ENCODE assay signal across 18 cellular contexts in the genomic region with DNA sequence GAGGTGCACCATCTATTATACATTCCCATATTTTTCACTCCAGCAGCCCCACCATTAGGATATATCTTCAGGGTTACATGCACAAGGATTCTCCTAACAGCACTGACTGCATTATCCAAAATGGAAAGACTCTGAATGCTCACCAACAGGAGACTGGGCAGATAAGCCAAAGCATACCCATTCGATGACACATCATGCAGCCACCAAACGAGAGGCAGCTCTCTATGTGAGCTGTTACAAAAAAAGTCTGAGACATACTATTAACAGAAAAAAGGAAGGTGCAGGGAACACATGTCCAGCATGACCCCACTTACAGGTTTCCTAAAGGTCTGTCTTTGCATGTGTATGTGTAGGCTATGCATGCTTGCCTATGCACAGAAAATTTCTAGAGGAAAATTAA. TPM values are rescaled to one million over a fixed set of nuclear protein-coding genes. Genes with fewer than 3 reads are reported as not detected.
"Had no signal": no experiment of that assay in that cellular context is flagged by ENCODE, and none has a peak within 500 bp of the region (broad histone marks: within the 10 kb centered on the region; RNA-seq: fewer than 3 reads in every experiment).

No MANE protein-coding gene starts in this region.

- H3K4me1 Mint-ChIP-seq: activated CD8-positive, alpha-beta memory T cell treated with anti-CD3 and anti-CD28 coated beads, Interleukin-2, amount 10 ng/mL, durations not matched to agents 7 days and 5 days; brain; central memory CD8-positive, alpha-beta T cell had no signal

- H3K27ac ChIP-seq: pancreas, VCaP had no signal

- H3K4me3 ChIP-seq: left lung, pancreas had no signal

- H3K27me3 Mint-ChIP-seq: activated CD4-positive, alpha-beta memory T cell treated with anti-CD3 and anti-CD28 coated beads for 36 hours; activated CD8-positive, alpha-beta memory T cell treated with anti-CD3 and anti-CD28 coated beads, Interleukin-2, amount 10 ng/mL, durations not matched to agents 7 days and 5 days; activated naive CD4-positive, alpha-beta T cell treated with anti-CD3 and anti-CD28 coated beads, Interleukin-2, amount 10 ng/mL, durations not matched to agents 7 days and 5 days; activated T-cell treated with anti-CD3 and anti-CD28 coated beads, Interleukin-2, amount 50 U/mL, for 24 hours; brain; central memory CD8-positive, alpha-beta T cell; naive B cell had no signal

- FAIRE-seq: kidney, pancreas had no signal

- H3K4me3 Mint-ChIP-seq: activated CD4-positive, alpha-beta memory T cell treated with anti-CD3 and anti-CD28 coated beads for 36 hours; activated CD8-positive, alpha-beta memory T cell treated with anti-CD3 and anti-CD28 coated beads, Interleukin-2, amount 10 ng/mL, durations not matched to agents 7 days and 5 days; activated naive CD4-positive, alpha-beta T cell treated with anti-CD3 and anti-CD28 coated beads, Interleukin-2, amount 10 ng/mL, durations not matched to agents 7 days and 5 days; activated T-cell treated with anti-CD3 and anti-CD28 coated beads, Interleukin-2, amount 50 U/mL, for 24 hours; brain; central memory CD8-positive, alpha-beta T cell; naive B cell had no signal

- H3K27me3 ChIP-seq: left lung, pancreas had no signal

- DNase-seq: activated CD4-positive, alpha-beta memory T cell treated with anti-CD3 and anti-CD28 coated beads for 36 hours; activated CD8-positive, alpha-beta memory T cell treated with anti-CD3 and anti-CD28 coated beads, Interleukin-2, amount 10 ng/mL, durations not matched to agents 7 days and 5 days; activated naive CD4-positive, alpha-beta T cell treated with anti-CD3 and anti-CD28 coated beads, Interleukin-2, amount 10 ng/mL, durations not matched to agents 7 days and 5 days; activated T-cell treated with anti-CD3 and anti-CD28 coated beads, Interleukin-2, amount 50 U/mL, for 24 hours; effector memory CD4-positive, alpha-beta T cell; hippocampal formation; kidney; mammary epithelial cell; naive B cell; pancreas; stimulated activated CD4-positive, alpha-beta T cell treated with anti-CD3 and anti-CD28 coated beads, Interleukin-2, amount 100 ng/mL, for 24 hours; T-helper 1 cell had no signal

- ATAC-seq: activated CD8-positive, alpha-beta memory T cell treated with anti-CD3 and anti-CD28 coated beads, Interleukin-2, amount 10 ng/mL, durations not matched to agents 7 days and 5 days; pancreas; sciatic nerve had no signal

- H3K9me3 Mint-ChIP-seq: activated CD4-positive, alpha-beta memory T cell treated with anti-CD3 and anti-CD28 coated beads for 36 hours; activated naive CD4-positive, alpha-beta T cell treated with anti-CD3 and anti-CD28 coated beads, Interleukin-2, amount 10 ng/mL, durations not matched to agents 7 days and 5 days; activated T-cell treated with anti-CD3 and anti-CD28 coated beads, Interleukin-2, amount 50 U/mL, for 24 hours; brain; central memory CD8-positive, alpha-beta T cell; naive B cell had no signal

- H3K9me3 ChIP-seq: left lung, pancreas had no signal

- H3K27ac Mint-ChIP-seq: activated CD4-positive, alpha-beta memory T cell treated with anti-CD3 and anti-CD28 coated beads for 36 hours; activated CD8-positive, alpha-beta memory T cell treated with anti-CD3 and anti-CD28 coated beads, Interleukin-2, amount 10 ng/mL, durations not matched to agents 7 days and 5 days; activated naive CD4-positive, alpha-beta T cell treated with anti-CD3 and anti-CD28 coated beads, Interleukin-2, amount 10 ng/mL, durations not matched to agents 7 days and 5 days; activated T-cell treated with anti-CD3 and anti-CD28 coated beads, Interleukin-2, amount 50 U/mL, for 24 hours; brain had no signal

- H3K4me1 ChIP-seq: left lung, pancreas had no signal

RNA-seq across cellular contexts. Expression of a gene that starts 12.4 kb away (rescaled TPM):
- total RNA-seq: activated CD4-positive, alpha-beta memory T cell treated with anti-CD3 and anti-CD28 coated beads for 36 hours; activated CD8-positive, alpha-beta memory T cell treated with anti-CD3 and anti-CD28 coated beads, Interleukin-2, amount 10 ng/mL, durations not matched to agents 7 days and 5 days; fibroblast of lung; kidney; mammary epithelial cell had no signal
- polyA plus RNA-seq: mammary epithelial cell had no signal
